15 cellular contexts compared by ENCODE assay signal in the genomic region with DNA sequence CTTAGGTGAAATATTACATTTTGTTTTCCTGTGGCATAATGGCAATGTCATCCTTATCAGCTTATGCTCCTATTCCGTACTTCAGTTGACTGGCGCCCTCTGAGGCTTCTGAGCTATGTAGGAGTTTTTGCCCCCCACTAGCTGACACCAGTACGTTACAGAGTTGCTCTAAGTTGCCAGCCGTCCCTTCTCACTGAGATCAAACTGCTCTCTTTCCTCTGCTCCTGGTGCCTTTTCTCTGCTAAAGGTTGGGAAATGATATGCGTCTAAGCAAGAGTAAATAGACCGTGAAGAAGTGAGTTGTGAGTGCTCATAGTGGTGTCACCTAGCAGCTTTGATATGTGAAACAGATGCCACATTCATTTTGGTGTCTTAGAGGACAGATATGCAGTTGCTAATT.
DNase-seq lines count a peak whose midpoint lies in the region; ATAC-seq lines count a peak whose summit lies in the region.
"Had no signal": no experiment of that assay in that cellular context is flagged by ENCODE, and none has a peak within 500 bp of the region (broad histone marks: within the 10 kb centered on the region; RNA-seq: fewer than 3 reads in every experiment).

No MANE protein-coding gene starts in this region.

- H3K9ac ChIP-seq in endocrine pancreas (ENCODE audit: control insufficient read depth, insufficient read depth, low read length) = no peak overlapping the region
- no peak overlapping the region for H3K9ac ChIP-seq in neuronal stem cell (ENCODE audit: low read depth, low read length, poor library complexity)

- no peak overlapping the region for H2BK12ac ChIP-seq in neuronal stem cell (ENCODE audit: low read length)

- H3K79me1 ChIP-seq in neuronal stem cell (ENCODE audit: low read depth, low read length) = no peaks in the 10 kb centered on the region

- no peak overlapping the region for H2BK5ac ChIP-seq in neuronal stem cell (ENCODE audit: low read length)

- no peak overlapping the region for H3K4me2 ChIP-seq in neuronal stem cell (ENCODE audit: insufficient read depth, low read length, poor library complexity, severe bottlenecking)

- H3K9me3 ChIP-seq in endocrine pancreas (ENCODE audit: control insufficient read depth, low read length) (no peaks in the 10 kb centered on the region), neuronal stem cell (replicated peaks in 1 of 2; ENCODE audit: control insufficient read depth in 2 of 2, insufficient read depth in 1 of 2, low read depth in 1 of 2, low read length in 2 of 2) (no peaks in the 10 kb centered on the region)
- H3K9me3 ChIP-seq: thyroid gland had no signal

- peak overlapping the region; percentile 21 for H2AFZ ChIP-seq in neuronal stem cell (ENCODE audit: low read length)

- no peaks in the 10 kb centered on the region for H3K27me3 ChIP-seq in endocrine pancreas (ENCODE audit: control insufficient read depth, insufficient read depth, low read length)
- no peaks in the 10 kb centered on the region for H3K27me3 ChIP-seq in neuronal stem cell (ENCODE audit: control insufficient read depth in 3 of 3, insufficient read depth in 3 of 3, low read depth in 1 of 3, low read length in 3 of 3)
- H3K27me3 ChIP-seq: thyroid gland had no signal

- H3K36me3 ChIP-seq in endocrine pancreas (ENCODE audit: control insufficient read depth, insufficient read depth, low read length) (no peaks in the 10 kb centered on the region), neuronal stem cell (replicated peaks in 1 of 2; ENCODE audit: control insufficient read depth in 2 of 2, insufficient read depth in 2 of 2, low read length in 2 of 2) (no peaks in the 10 kb centered on the region)
- H3K36me3 ChIP-seq: thyroid gland had no signal

- no peak overlapping the region for H3K27ac ChIP-seq in neuronal stem cell (replicated peaks; ENCODE audit: low read length)
- H3K27ac ChIP-seq: thyroid gland had no signal

- DNase-seq in NCI-H1417 (lab: John Stamatoyannopoulos, UW) = peak in 2 of 3 experiments; percentile 10 to 78
- no peak for DNase-seq in NCI-H1417 treated with DMSO at 0.1 percent for 48 hours (lab: John Stamatoyannopoulos, UW)
- peak; percentile 81 for DNase-seq in NCI-H2171 (lab: John Stamatoyannopoulos, UW)
- DNase-seq in neuronal stem cell (ENCODE audit: low spot score) = no peak
- DNase-seq in NCI-H146 treated with DMSO at 0.1 percent for 48 hours (lab: John Stamatoyannopoulos, UW; ENCODE audit: unreplicated experiment) = no peak
- DNase-seq in HPDE6-E6E7 (ENCODE audit: extremely low spot score) = no peak
- DNase-seq: activated naive CD4-positive, alpha-beta T cell treated with anti-CD3 and anti-CD28 coated beads for 36 hours; aorta; Calu3; GF-D8; hypothalamus; NCI-H1930; thyroid gland had no signal

- H4K8ac ChIP-seq in neuronal stem cell (ENCODE audit: low read depth, low read length) = no peak overlapping the region

- H3K4ac ChIP-seq in neuronal stem cell (ENCODE audit: low read length) = no peak overlapping the region

- H3K4me1 ChIP-seq in endocrine pancreas (ENCODE audit: control insufficient read depth, insufficient read depth, low read length) (peaks cover 10% of the 10 kb centered on the region), neuronal stem cell (ENCODE audit: control insufficient read depth in 2 of 2, insufficient read depth in 1 of 2, low read depth in 1 of 2, low read length in 2 of 2) (peaks cover 0 to 2% of the 10 kb centered on the region in 2 donors)

- H3K18ac ChIP-seq in neuronal stem cell (ENCODE audit: low read length) = no peak overlapping the region

- H3K4me3 ChIP-seq in endocrine pancreas (ENCODE audit: control insufficient read depth, insufficient read depth, low read length) (peak overlapping the region; percentile 2), neuronal stem cell (ENCODE audit: low read length in 2 of 2) (no peak overlapping the region)
- H3K4me3 ChIP-seq: thyroid gland had no signal

- no peak overlapping the region for H3K14ac ChIP-seq in neuronal stem cell (ENCODE audit: low read length)

- H3K23ac ChIP-seq in neuronal stem cell (ENCODE audit: low read depth, low read length, poor library complexity) = no peak overlapping the region

- no CpG with 5 or more reads among the region's 6 CpGs for WGBS in neuronal stem cell (ENCODE audit: extremely low coverage in 2 of 2, insufficient read length in 2 of 2, insufficient replicate concordance in 1 of 2), 2 donors

- no peak overlapping the region for H2BK120ac ChIP-seq in neuronal stem cell (ENCODE audit: low read depth, low read length)

- no peak for ATAC-seq in HG03135 (IDR thresholded peaks at IDR 0.05; ENCODE audit: unreplicated experiment)

- no peak overlapping the region for H2AK5ac ChIP-seq in neuronal stem cell (ENCODE audit: low read depth, low read length)

- H2BK15ac ChIP-seq in neuronal stem cell (ENCODE audit: low read length) = no peak overlapping the region

- no peak overlapping the region for H4K91ac ChIP-seq in neuronal stem cell (ENCODE audit: low read depth, low read length, poor library complexity)

Comparison
In these comparisons a context has a peak if more than half of its experiments do, and no peak if none do; other contexts are left out.
1. DNase-seq: peak in NCI-H1417 (2 of 3) and NCI-H2171 (single experiment); none in NCI-H1417 treated with DMSO at 0.1 percent for 48 hours (single experiment), neuronal stem cell (single experiment), NCI-H146 treated with DMSO at 0.1 percent for 48 hours (single experiment) and HPDE6-E6E7 (single experiment).